ENCODE assay signal across 15 cellular contexts in genomic region chr13:75390229-75390628, GRCh38.
DNase-seq lines count a peak whose midpoint lies in the region; ATAC-seq and TF ChIP-seq lines count a peak whose summit lies in the region.
"Had no signal": no experiment of that assay in that cellular context is flagged by ENCODE, and none has a peak within 500 bp of the region (broad histone marks: within the 10 kb centered on the region; RNA-seq: fewer than 3 reads in every experiment).

No MANE protein-coding gene starts in this region.

- DNase-seq in cardiac muscle cell (ENCODE audit: low read depth in 1 of 2, low spot score in 1 of 2), result no peak
- no peak for DNase-seq in Right ventricle myocardium superior
- no peak for DNase-seq in left ventricle myocardium superior
- no peak for DNase-seq in right cardiac atrium
- DNase-seq in right atrium auricular region (ENCODE audit: low spot score), result no peak
- DNase-seq: C1 segment of cervical spinal cord; Calu3; CD4-positive, alpha-beta memory T cell; COR-L47; DMS53; DMS79 treated with DMSO at 0.1 percent for 48 hours; H9 had no signal

- H3K27me3 ChIP-seq in cardiac muscle cell, result no peaks in the 10 kb centered on the region
- H3K27me3 ChIP-seq in right cardiac atrium (ENCODE audit: control insufficient read depth, insufficient read depth), result no peaks in the 10 kb centered on the region
- no peaks in the 10 kb centered on the region for H3K27me3 ChIP-seq in right atrium auricular region

- H3K4me3 ChIP-seq in cardiac muscle cell, result no peak overlapping the region
- H3K4me3 ChIP-seq in right cardiac atrium (ENCODE audit: low read length), result no peak overlapping the region
- no peak overlapping the region for H3K4me3 ChIP-seq in right atrium auricular region
- H3K4me3 ChIP-seq: GM23338 had no signal

- peak overlapping the region; percentile 50 for H3K27ac ChIP-seq in cardiac muscle cell
- no peak overlapping the region for H3K27ac ChIP-seq in right cardiac atrium (ENCODE audit: low read length)
- peak overlapping the region; percentile 39 to 65 for H3K27ac ChIP-seq in right atrium auricular region

- intact Hi-C loops in Right ventricle myocardium superior (cut with DNase I), result no loop called here
- intact Hi-C loops in left ventricle myocardium superior (cut with micrococcal nuclease), result no loop called here
- intact Hi-C loops in right cardiac atrium (cut with DNase I), result no loop called here

- no peaks in the 10 kb centered on the region for H3K9me3 ChIP-seq in cardiac muscle cell (ENCODE audit: low read depth)
- H3K9me3 ChIP-seq in right cardiac atrium (ENCODE audit: control insufficient read depth, low read length), result no peaks in the 10 kb centered on the region
- H3K9me3 ChIP-seq in right atrium auricular region, result no peaks in the 10 kb centered on the region

- peaks cover 31% of the 10 kb centered on the region for H3K4me1 ChIP-seq in cardiac muscle cell (ENCODE audit: low read depth)
- peaks cover 3% of the 10 kb centered on the region for H3K4me1 ChIP-seq in right cardiac atrium (ENCODE audit: control insufficient read depth, insufficient read depth, low read length)
- H3K4me1 ChIP-seq in right atrium auricular region, result peaks cover 0 to 10% of the 10 kb centered on the region in 2 donors

- TF ChIP-seq CTCF in cardiac muscle cell (IDR thresholded peaks at IDR 0.05; ENCODE audit: low read depth, low read length), result no peak
- TF ChIP-seq CTCF in right atrium auricular region (IDR thresholded peaks at IDR 0.05), result no peak

- ATAC-seq in Right ventricle myocardium superior (ENCODE audit: poor library complexity) (no peak), left ventricle myocardium superior (peak; percentile 16), right cardiac atrium (no peak), GM18498 (IDR thresholded peaks at IDR 0.05; ENCODE audit: unreplicated experiment) (no peak)
- ATAC-seq: GM23338, HCT116 had no signal

- H3K36me3 ChIP-seq in cardiac muscle cell, result no peaks in the 10 kb centered on the region
- no peaks in the 10 kb centered on the region for H3K36me3 ChIP-seq in right atrium auricular region

- 81% methylated on average over 5 of the region's 5 CpGs for WGBS in right cardiac atrium
